In genomic region chr11:2825261-2825885, GRCh38 we compare ENCODE assay signal across 8 cellular contexts.
A peak's percentile ranks its signal among the peaks of the same experiment; 100 is the strongest.
DNase-seq lines count a peak whose midpoint lies in the region; ATAC-seq and TF ChIP-seq lines count a peak whose summit lies in the region.
"Had no signal": no experiment of that assay in that cellular context is flagged by ENCODE, and none has a peak within 500 bp of the region (broad histone marks: within the 10 kb centered on the region; RNA-seq: fewer than 3 reads in every experiment).

No MANE protein-coding gene starts in this region.

- TF ChIP-seq POLR2A in esophagus muscularis mucosa (IDR thresholded peaks at IDR 0.05; ENCODE audit: low read depth) (no peak), uterus (IDR thresholded peaks at IDR 0.05) (peak in 1 of 2 donors; percentile 14)

- H3K36me3 ChIP-seq in NT2/D1 (ENCODE audit: insufficient read depth, insufficient read length, low read length) (no peaks in the 10 kb centered on the region), esophagus muscularis mucosa (no peaks in the 10 kb centered on the region), muscle layer of duodenum (ENCODE audit: control insufficient read depth in 1 of 2, insufficient read depth in 2 of 2, low read length in 2 of 2) (no peaks in the 10 kb centered on the region), uterus (no peaks in the 10 kb centered on the region)

- TF ChIP-seq CTCF in esophagus muscularis mucosa (IDR thresholded peaks at IDR 0.05) (peak in 1 of 3 experiments; percentile 43), uterus (IDR thresholded peaks at IDR 0.05) (peak in 3 of 4 experiments; percentile 17 to 46 (median 34))

- H3K9me3 ChIP-seq in NT2/D1 (ENCODE audit: insufficient read depth, low read length): peaks cover 39% of the 10 kb centered on the region
- H3K9me3 ChIP-seq in esophagus muscularis mucosa: peaks cover 0 to 20% (median 7%) of the 10 kb centered on the region in 4 donors
- H3K9me3 ChIP-seq in muscle layer of duodenum (ENCODE audit: control insufficient read depth in 1 of 2, low read length in 2 of 2): peaks cover 0 to 13% of the 10 kb centered on the region in 2 donors
- H3K9me3 ChIP-seq in uterus: peaks cover 0 to 10% of the 10 kb centered on the region in 2 donors

- H3K27ac ChIP-seq in esophagus muscularis mucosa (replicated peaks in 1 of 4): peak overlapping the region; percentile 90 to 99 (median 96)
- peak overlapping the region; percentile 67 for H3K27ac ChIP-seq in muscle layer of duodenum (ENCODE audit: low read length)
- peak overlapping the region; percentile 87 to 93 for H3K27ac ChIP-seq in uterus

- H3K27me3 ChIP-seq in NT2/D1 (ENCODE audit: insufficient read depth, insufficient read length) (peaks cover 7% of the 10 kb centered on the region), esophagus muscularis mucosa (no peaks in the 10 kb centered on the region), muscle layer of duodenum (ENCODE audit: low read depth, low read length) (no peaks in the 10 kb centered on the region), uterus (no peaks in the 10 kb centered on the region)

- peak overlapping the region; percentile 24 for H3K9ac ChIP-seq in NT2/D1 (ENCODE audit: insufficient read length, low read depth)

- H3K4me3 ChIP-seq in NT2/D1 (ENCODE audit: insufficient read length, low read depth) (no peak overlapping the region), esophagus muscularis mucosa (peak overlapping the region; percentile 34 to 54 (median 40)), muscle layer of duodenum (ENCODE audit: low read depth in 1 of 2, low read length in 2 of 2) (peak overlapping the region in 1 of 2 donors; percentile 22), uterus (no peak overlapping the region)

- no peak for ATAC-seq in GM19467 (IDR thresholded peaks at IDR 0.05; ENCODE audit: unreplicated experiment)

- 27% methylated on average over 13 of the region's 22 CpGs for WGBS in esophagus muscularis mucosa

- TF ChIP-seq EP300 in esophagus muscularis mucosa (IDR thresholded peaks at IDR 0.05): peak; percentile 55

- intact Hi-C loops in esophagus muscularis mucosa (cut with DNase I): loop anchor here (5.0 kb wide), 2 partner anchors 48 to 123 kb away; no protein-coding TSS in a partner anchor
- intact Hi-C loops in uterus (cut with DNase I; ENCODE audit: low total_unique reads): no loop called here

- H3K4me1 ChIP-seq in NT2/D1 (ENCODE audit: insufficient read depth, insufficient read length) (peaks cover 29% of the 10 kb centered on the region), esophagus muscularis mucosa (peaks cover 35 to 49% (median 41%) of the 10 kb centered on the region in 4 donors), muscle layer of duodenum (ENCODE audit: control insufficient read depth in 1 of 2, insufficient read depth in 2 of 2, low read length in 2 of 2) (peaks cover 5 to 25% of the 10 kb centered on the region in 2 donors), uterus (peaks cover 0 to 22% of the 10 kb centered on the region in 2 donors)

- DNase-seq in NT2/D1 (ENCODE audit: low read depth, low spot score): no peak
- DNase-seq in esophagus muscularis mucosa (ENCODE audit: extremely low spot score): peak; percentile 95
- DNase-seq in uterus: peak; percentile 89 to 90
- DNase-seq in DMS153 treated with DMSO at 0.1 percent for 48 hours (lab: John Stamatoyannopoulos, UW; ENCODE audit: unreplicated experiment): no peak
- no peak for DNase-seq in NCI-H526 treated with DMSO at 0.1 percent for 48 hours (lab: John Stamatoyannopoulos, UW)
- DNase-seq: activated gamma-delta T cell treated with Interleukin-2 at 50 U/mL for 16 hours had no signal

Comparison
In these comparisons a context has a peak if more than half of its experiments do, and no peak if none do; other contexts are left out.
1. DNase-seq: peak in esophagus muscularis mucosa (single experiment) and uterus (2 of 2); none in NT2/D1 (single experiment), DMS153 treated with DMSO at 0.1 percent for 48 hours (single experiment) and NCI-H526 treated with DMSO at 0.1 percent for 48 hours (single experiment).
2. H3K4me3 ChIP-seq: peak in esophagus muscularis mucosa (4 of 4); none in NT2/D1 (single experiment) and uterus (0 of 2).
3. Peak in every context shown above with its lines, with median percentiles within 50 percentile points of each other: H3K27ac ChIP-seq.